In genomic region chr11:59615637-59616395, GRCh38 we compare ENCODE assay signal across 8 cellular contexts. TPM values are rescaled to one million over a fixed set of nuclear protein-coding genes. Genes with fewer than 3 reads are reported as not detected.
A peak's percentile ranks its signal among the peaks of the same experiment; 100 is the strongest.
DNase-seq lines count a peak whose midpoint lies in the region; ATAC-seq, FAIRE-seq and TF ChIP-seq lines count a peak whose summit lies in the region.

OSBP (minus strand) TSS chr11:59615774; CDS start chr11:59615664, 110 bp downstream.

- H2AFZ ChIP-seq in astrocyte (ENCODE audit: low read depth, low read length) = peak within 1 kb of the TSS; percentile 91

- peaks cover 15% of the 10 kb centered on the region for H3K4me1 ChIP-seq in astrocyte (ENCODE audit: insufficient read depth, low read length)
- H3K4me1 ChIP-seq in right cardiac atrium (ENCODE audit: control insufficient read depth, insufficient read depth, low read length) = peaks cover 7% of the 10 kb centered on the region
- H3K4me1 ChIP-seq in uterus = peaks cover 0 to 4% of the 10 kb centered on the region in 2 donors

- intact Hi-C loops in right cardiac atrium (cut with DNase I) (loop anchor here in 2 of 4 donors (10.0 kb wide), 2 partner anchors 51 to 61 kb away; no protein-coding TSS in a partner anchor), uterus (cut with DNase I; ENCODE audit: low total_unique reads) (loop anchor here (10.0 kb wide), 1 partner anchor 49 kb away; the partner anchor contains the start of gene PATL1)

- FAIRE-seq in astrocyte (lab: Jason Lieb, UNC) = peak; percentile 55

- H3K9me3 ChIP-seq in astrocyte (ENCODE audit: insufficient read depth, low read depth, low read length) = no peaks in the 10 kb centered on the region
- no peaks in the 10 kb centered on the region for H3K9me3 ChIP-seq in right cardiac atrium (ENCODE audit: control insufficient read depth, low read length)
- no peaks in the 10 kb centered on the region for H3K9me3 ChIP-seq in uterus

- under 1% methylated on average over 55 of the region's 55 CpGs for WGBS in right cardiac atrium

- TF ChIP-seq CTCF in astrocyte (IDR thresholded peaks at IDR 0.05; ENCODE audit: insufficient read depth, low read depth, low read length) = no peak
- TF ChIP-seq CTCF in uterus (IDR thresholded peaks at IDR 0.05) = peak in 2 of 4 experiments; percentile 7 to 42

- peak within 1 kb of the TSS; percentile 91 for H3K9ac ChIP-seq in astrocyte (ENCODE audit: low read length)

- H3K4me3 ChIP-seq in astrocyte (ENCODE audit: insufficient read depth, low read depth, low read length) = peak within 1 kb of the TSS; percentile 99
- H3K4me3 ChIP-seq in right cardiac atrium (ENCODE audit: low read length) = peak within 1 kb of the TSS; percentile 81
- peak within 1 kb of the TSS; percentile 81 to 97 for H3K4me3 ChIP-seq in uterus

- H3K27ac ChIP-seq in astrocyte (ENCODE audit: low read depth, low read length) (peak within 1 kb of the TSS; percentile 74), right cardiac atrium (ENCODE audit: low read length) (peak within 1 kb of the TSS; percentile 98), uterus (peak within 1 kb of the TSS; percentile 97 to 99)

- no peaks in the 10 kb centered on the region for H3K9me3 Mint-ChIP-seq in astrocyte (ENCODE audit: unreplicated experiment)

- DNase-seq in NCI-H2029 (lab: John Stamatoyannopoulos, UW) (peak; percentile 99), T-helper 22 cell (ENCODE audit: low read depth) (peak; percentile 99), astrocyte (ENCODE audit: low read depth) (peak; percentile 100), right cardiac atrium (peak; percentile 99 to 100 (median 99)), pulmonary artery endothelial cell (ENCODE audit: low read depth, low spot score) (peak; percentile 100), uterus (peak; percentile 100)

- H3K79me2 ChIP-seq in astrocyte (ENCODE audit: insufficient read depth, low read length) = peaks cover 44% of the 10 kb centered on the region

- H3K4me2 ChIP-seq in astrocyte (ENCODE audit: low read length) = peak within 1 kb of the TSS; percentile 98

- ATAC-seq in GM18505 (IDR thresholded peaks at IDR 0.05; ENCODE audit: unreplicated experiment) (peak; percentile 84), HG02973 (IDR thresholded peaks at IDR 0.05; ENCODE audit: unreplicated experiment) (peak; percentile 84), right cardiac atrium (peak; percentile 96)

- peak within 1 kb of the TSS; percentile 99 for H3K4me3 Mint-ChIP-seq in astrocyte (ENCODE audit: unreplicated experiment)

- peaks cover 28% of the 10 kb centered on the region for H3K4me1 Mint-ChIP-seq in astrocyte (ENCODE audit: low read depth, unreplicated experiment)

- peak within 1 kb of the TSS; percentile 95 for H3K27ac Mint-ChIP-seq in astrocyte (ENCODE audit: unreplicated experiment)

- peak; percentile 69 for TF ChIP-seq POLR2A in GM18505 (IDR thresholded peaks at IDR 0.05; ENCODE audit: borderline replicate concordance, extremely low read depth, insufficient read depth, insufficient read length)
- peak; percentile 76 to 90 for TF ChIP-seq POLR2A in uterus (IDR thresholded peaks at IDR 0.05)

- no peaks in the 10 kb centered on the region for H3K27me3 ChIP-seq in astrocyte (ENCODE audit: insufficient read depth, low read length)
- no peaks in the 10 kb centered on the region for H3K27me3 ChIP-seq in right cardiac atrium (ENCODE audit: control insufficient read depth, insufficient read depth)
- no peaks in the 10 kb centered on the region for H3K27me3 ChIP-seq in uterus

- peaks cover 42% of the 10 kb centered on the region for H4K20me1 ChIP-seq in astrocyte (ENCODE audit: insufficient read depth, low read length)

- H3K36me3 Mint-ChIP-seq in astrocyte (ENCODE audit: low read depth, unreplicated experiment) = no peaks in the 10 kb centered on the region

- H3K36me3 ChIP-seq in astrocyte (ENCODE audit: insufficient read depth, low read length) = no peaks in the 10 kb centered on the region
- H3K36me3 ChIP-seq in uterus = no peaks in the 10 kb centered on the region

- no peaks in the 10 kb centered on the region for H3K27me3 Mint-ChIP-seq in astrocyte (ENCODE audit: low read depth, unreplicated experiment)

RNA-seq across cellular contexts. Expression of gene OSBP, which starts in this region (rescaled TPM):
- total RNA-seq in astrocyte (48.6 and 52.0 TPM in 2 replicates), right cardiac atrium (10 to 100 TPM; 33.9 to 40.6 (median 36.3) TPM), pulmonary artery endothelial cell (33.4 and 36.3 TPM in 2 replicates), uterus (10 to 100 TPM; 27.4 to 51.0 (median 41.9) TPM)
- polyA plus RNA-seq in right cardiac atrium = 16.2 TPM

Comparison
In these comparisons a context has a peak if more than half of its experiments do, and no peak if none do; other contexts are left out.
1. Peak in every context shown above with its lines: DNase-seq, ATAC-seq, H3K4me3 ChIP-seq and H3K27ac ChIP-seq.